Comparison of ENCODE assay signal across 8 cellular contexts in genomic region chr11:72781063-72781312, GRCh38. TPM values are rescaled to one million over a fixed set of nuclear protein-coding genes. Genes with fewer than 3 reads are reported as not detected.
A peak's percentile ranks its signal among the peaks of the same experiment; 100 is the strongest.
DNase-seq lines count a peak whose midpoint lies in the region; ATAC-seq and TF ChIP-seq lines count a peak whose summit lies in the region.

No MANE protein-coding gene starts in this region.

- POLR2A ChIA-PET in activated CD4-positive, alpha-beta T cell treated with anti-CD3 and anti-CD28 coated beads, Interleukin-2, amount 10 ng/mL, durations not matched to agents 7 days and 5 days (lab: Charles Lee) = no interaction called here
- POLR2A ChIA-PET in activated naive CD8-positive, alpha-beta T cell treated with anti-CD3 and anti-CD28 coated beads, Interleukin-2, amount 10 ng/mL, durations not matched to agents 7 days and 5 days (lab: Charles Lee) = interaction anchor here (1.9 kb wide), 1 partner anchor 9 kb away, joined by 8 read pairs; no protein-coding TSS in a partner anchor

- intact Hi-C loops in left colon (cut with DNase I, micrococcal nuclease) (no loop called here), tibial artery (cut with DNase I; ENCODE audit: low total_unique reads) (no loop called here)

- no peaks in the 10 kb centered on the region for H3K36me3 Mint-ChIP-seq in activated CD4-positive, alpha-beta T cell treated with anti-CD3 and anti-CD28 coated beads, Interleukin-2, amount 10 ng/mL, durations not matched to agents 7 days and 5 days (ENCODE audit: low read depth)
- H3K36me3 Mint-ChIP-seq in activated naive CD8-positive, alpha-beta T cell treated with anti-CD3 and anti-CD28 coated beads, Interleukin-2, amount 10 ng/mL, durations not matched to agents 7 days and 5 days = no peaks in the 10 kb centered on the region

- no peaks in the 10 kb centered on the region for H3K27me3 ChIP-seq in tibial artery

- TF ChIP-seq CTCF in tibial artery (IDR thresholded peaks at IDR 0.05) = no peak

- H3K27ac ChIP-seq in tibial artery = peak overlapping the region; percentile 56 to 60

- H3K9me3 ChIP-seq in tibial artery = no peaks in the 10 kb centered on the region

- CTCF ChIA-PET in activated CD4-positive, alpha-beta T cell treated with anti-CD3 and anti-CD28 coated beads, Interleukin-2, amount 10 ng/mL, durations not matched to agents 7 days and 5 days (lab: Charles Lee) = interaction anchor here (0.6 to 5.3 kb wide), 2 partner anchors 12 to 31 kb away, joined by 3 to 29 read pairs; partner anchors contain the start of gene STARD10

- H3K9me3 Mint-ChIP-seq in activated CD4-positive, alpha-beta T cell treated with anti-CD3 and anti-CD28 coated beads, Interleukin-2, amount 10 ng/mL, durations not matched to agents 7 days and 5 days = no peaks in the 10 kb centered on the region
- H3K9me3 Mint-ChIP-seq in activated naive CD8-positive, alpha-beta T cell treated with anti-CD3 and anti-CD28 coated beads, Interleukin-2, amount 10 ng/mL, durations not matched to agents 7 days and 5 days = no peaks in the 10 kb centered on the region

- peaks cover 13% of the 10 kb centered on the region for H3K4me1 Mint-ChIP-seq in activated CD4-positive, alpha-beta T cell treated with anti-CD3 and anti-CD28 coated beads, Interleukin-2, amount 10 ng/mL, durations not matched to agents 7 days and 5 days
- peaks cover 15% of the 10 kb centered on the region for H3K4me1 Mint-ChIP-seq in activated naive CD8-positive, alpha-beta T cell treated with anti-CD3 and anti-CD28 coated beads, Interleukin-2, amount 10 ng/mL, durations not matched to agents 7 days and 5 days

- no peak for ATAC-seq in activated naive CD8-positive, alpha-beta T cell treated with anti-CD3 and anti-CD28 coated beads, Interleukin-2, amount 10 ng/mL, durations not matched to agents 7 days and 5 days (ENCODE audit: low read depth)
- peak; percentile 3 for ATAC-seq in left colon
- no peak for ATAC-seq in HG03135 (IDR thresholded peaks at IDR 0.05; ENCODE audit: unreplicated experiment)

- H3K4me3 ChIP-seq in tibial artery = peak overlapping the region; percentile 55 to 82

- peaks cover 3% of the 10 kb centered on the region for H3K27me3 Mint-ChIP-seq in activated CD4-positive, alpha-beta T cell treated with anti-CD3 and anti-CD28 coated beads, Interleukin-2, amount 10 ng/mL, durations not matched to agents 7 days and 5 days
- H3K27me3 Mint-ChIP-seq in activated naive CD8-positive, alpha-beta T cell treated with anti-CD3 and anti-CD28 coated beads, Interleukin-2, amount 10 ng/mL, durations not matched to agents 7 days and 5 days = peaks cover 17% of the 10 kb centered on the region

- peaks cover 0 to 53% (median 32%) of the 10 kb centered on the region in 4 donors for H3K4me1 ChIP-seq in tibial artery

- H3K36me3 ChIP-seq in tibial artery = peaks cover 0 to 4% (median 0%) of the 10 kb centered on the region in 3 donors

- no peak for DNase-seq in activated CD4-positive, alpha-beta T cell treated with anti-CD3 and anti-CD28 coated beads, Interleukin-2, amount 10 ng/mL, durations not matched to agents 7 days and 5 days
- DNase-seq in activated CD4-positive, alpha-beta T cell treated with anti-CD3 and anti-CD28 coated beads, Interleukin-2, amount 50 U/mL, for 48 hours = no peak
- no peak for DNase-seq in activated naive CD8-positive, alpha-beta T cell treated with anti-CD3 and anti-CD28 coated beads, Interleukin-2, amount 10 ng/mL, durations not matched to agents 7 days and 5 days
- peak in 1 of 2 donors; percentile 68 for DNase-seq in left colon
- DNase-seq in tibial artery = no peak
- no peak for DNase-seq in NCI-H1092 treated with DMSO at 0.1 percent for 48 hours (lab: John Stamatoyannopoulos, UW)
- DNase-seq in NAMALWA (ENCODE audit: low spot score) = no peak

- H3K27ac Mint-ChIP-seq in activated CD4-positive, alpha-beta T cell treated with anti-CD3 and anti-CD28 coated beads, Interleukin-2, amount 10 ng/mL, durations not matched to agents 7 days and 5 days = no peak overlapping the region
- no peak overlapping the region for H3K27ac Mint-ChIP-seq in activated naive CD8-positive, alpha-beta T cell treated with anti-CD3 and anti-CD28 coated beads, Interleukin-2, amount 10 ng/mL, durations not matched to agents 7 days and 5 days

- peak overlapping the region; percentile 63 for H3K4me3 Mint-ChIP-seq in activated CD4-positive, alpha-beta T cell treated with anti-CD3 and anti-CD28 coated beads, Interleukin-2, amount 10 ng/mL, durations not matched to agents 7 days and 5 days
- H3K4me3 Mint-ChIP-seq in activated naive CD8-positive, alpha-beta T cell treated with anti-CD3 and anti-CD28 coated beads, Interleukin-2, amount 10 ng/mL, durations not matched to agents 7 days and 5 days = peak overlapping the region; percentile 62

RNA-seq across cellular contexts. Expression of gene STARD10, which starts 12.9 kb away (rescaled TPM):
- 1 to 10 TPM; 4.5 to 6.4 TPM for total RNA-seq in activated CD4-positive, alpha-beta T cell treated with anti-CD3 and anti-CD28 coated beads, Interleukin-2, amount 10 ng/mL, durations not matched to agents 7 days and 5 days
- total RNA-seq in activated naive CD8-positive, alpha-beta T cell treated with anti-CD3 and anti-CD28 coated beads, Interleukin-2, amount 10 ng/mL, durations not matched to agents 7 days and 5 days = 1 to 10 TPM; 7.8 to 8.0 TPM
- total RNA-seq in left colon = 100 to 1,000 TPM; 417 to 464 TPM

RNA-seq across cellular contexts. Expression of gene ARAP1, which starts 28.8 kb away (rescaled TPM):
- total RNA-seq in activated CD4-positive, alpha-beta T cell treated with anti-CD3 and anti-CD28 coated beads, Interleukin-2, amount 10 ng/mL, durations not matched to agents 7 days and 5 days = 100 to 1,000 TPM in 1 of 2 experiments, 10 to 100 TPM in 1; 83.6 to 101 TPM
- total RNA-seq in activated naive CD8-positive, alpha-beta T cell treated with anti-CD3 and anti-CD28 coated beads, Interleukin-2, amount 10 ng/mL, durations not matched to agents 7 days and 5 days = 100 to 1,000 TPM; 129 to 134 TPM
- 10 to 100 TPM; 62.5 to 69.1 TPM for total RNA-seq in left colon

RNA-seq across cellular contexts. Expression of gene ATG16L2, which starts 33.2 kb away (rescaled TPM):
- total RNA-seq in activated CD4-positive, alpha-beta T cell treated with anti-CD3 and anti-CD28 coated beads, Interleukin-2, amount 10 ng/mL, durations not matched to agents 7 days and 5 days = 100 to 1,000 TPM; 108 to 113 TPM
- 100 to 1,000 TPM; 159 to 163 TPM for total RNA-seq in activated naive CD8-positive, alpha-beta T cell treated with anti-CD3 and anti-CD28 coated beads, Interleukin-2, amount 10 ng/mL, durations not matched to agents 7 days and 5 days
- 10 to 100 TPM; 44.4 to 54.2 TPM for total RNA-seq in left colon

Comparison
In these comparisons a context has a peak if more than half of its experiments do, and no peak if none do; other contexts are left out.
1. RNA of gene STARD10, which starts 12.9 kb away (total RNA-seq): 417 to 464 TPM in left colon; 7.8 to 8.0 TPM in activated naive CD8-positive, alpha-beta T cell treated with anti-CD3 and anti-CD28 coated beads, Interleukin-2, amount 10 ng/mL, durations not matched to agents 7 days and 5 days and 4.5 to 6.4 TPM in activated CD4-positive, alpha-beta T cell treated with anti-CD3 and anti-CD28 coated beads, Interleukin-2, amount 10 ng/mL, durations not matched to agents 7 days and 5 days; every median in the first group is over 10 times any median in the second.